In genomic region chr19:24054044-24054935, GRCh38 we compare ENCODE assay signal across 10 cellular contexts. TPM values are rescaled to one million over a fixed set of nuclear protein-coding genes. Genes with fewer than 3 reads are reported as not detected.
DNase-seq lines count a peak whose midpoint lies in the region; ATAC-seq and TF ChIP-seq lines count a peak whose summit lies in the region.
"Had no signal": no experiment of that assay in that cellular context is flagged by ENCODE, and none has a peak within 500 bp of the region (broad histone marks: within the 10 kb centered on the region; RNA-seq: fewer than 3 reads in every experiment).

No MANE protein-coding gene starts in this region.

- peak overlapping the region in 3 of 5 experiments; percentile 14 to 18 (median 15) for H3K27ac Mint-ChIP-seq in brain
- H3K27ac Mint-ChIP-seq: WTC11 had no signal

- H3K4me1 Mint-ChIP-seq in brain, result no peaks in the 10 kb centered on the region
- H3K4me1 Mint-ChIP-seq: WTC11 had no signal

- WGBS in IMR-90 (ENCODE audit: extremely low coverage in 2 of 2, insufficient read length in 1 of 2), 2 experiments, result 100% methylated on average over 1 of the region's 5 CpGs; no CpG with 5 or more reads in 1 of the 2 experiments

- dilution Hi-C loops in IMR-90 (cut with HindIII; ENCODE audit: low sequenced_read_pairs, unreplicated experiment), result no loop called here

- no peak overlapping the region for H3K4me3 Mint-ChIP-seq in brain
- H3K4me3 Mint-ChIP-seq: WTC11 had no signal

- CTCF ChIA-PET in IMR-90 (lab: Yijun Ruan, JAX), result interaction anchor here (0.6 kb wide), 1 partner anchor 19 kb away, joined by 3 read pairs; no protein-coding TSS in a partner anchor

- H3K36me3 ChIP-seq in IMR-90 (ENCODE audit: control insufficient read depth, insufficient read depth, low read length), result peaks cover 50% of the 10 kb centered on the region

- H4K91ac ChIP-seq in IMR-90 (ENCODE audit: insufficient read depth, low read depth, low read length), result no peak overlapping the region

- POLR2A ChIA-PET in IMR-90 (lab: Charles Lee; ENCODE audit: unreplicated experiment), result interaction anchor here (0.6 kb wide), 1 partner anchor 21 kb away, joined by 3 read pairs; no protein-coding TSS in a partner anchor

- H3K27ac ChIP-seq in IMR-90 (ENCODE audit: insufficient read depth, low read length), result no peak overlapping the region

- peak overlapping the region; percentile 75 for H2BK5ac ChIP-seq in IMR-90 (ENCODE audit: low read depth, low read length, poor library complexity, severe bottlenecking)

- H2BK120ac ChIP-seq in IMR-90 (ENCODE audit: low read depth, low read length), result no peak overlapping the region

- H3K9ac ChIP-seq in IMR-90 (ENCODE audit: low read depth, low read length), result no peak overlapping the region

- H2AFZ ChIP-seq in IMR-90 (replicated peaks; ENCODE audit: low read length, poor library complexity), result no peak overlapping the region

- H2BK20ac ChIP-seq in IMR-90 (ENCODE audit: low read depth, low read length), result no peak overlapping the region

- H3K4me1 ChIP-seq in IMR-90 (ENCODE audit: control insufficient read depth, insufficient read depth, low read length), result peaks cover 15% of the 10 kb centered on the region

- no peaks in the 10 kb centered on the region for H3K27me3 ChIP-seq in IMR-90 (ENCODE audit: control insufficient read depth, insufficient read depth, low read length)

- no peak overlapping the region for H2AK5ac ChIP-seq in IMR-90 (ENCODE audit: low read depth, low read length)

- BruUV-seq in IMR-90 (replicated peaks; lab: Mats Ljungman, UMichigan), result no TSS peak

- no peak overlapping the region for H3K23ac ChIP-seq in IMR-90 (ENCODE audit: low read depth, low read length)

- H3K4me2 ChIP-seq in IMR-90 (ENCODE audit: low read depth, low read length), result peak overlapping the region; percentile 48; the same call in 1 of the 2 replicates

- H3K9me3 ChIP-seq in IMR-90 (ENCODE audit: control insufficient read depth, insufficient read depth, low read length), result no peaks in the 10 kb centered on the region

- TF ChIP-seq CTCF in IMR-90 (conservative IDR thresholded peaks at IDR 0.05; ENCODE audit: low read depth, low read length) (no peak), brain (conservative IDR thresholded peaks at IDR 0.05) (no peak)

- H3K4ac ChIP-seq in IMR-90 (ENCODE audit: low read depth, low read length), result no peak overlapping the region

- H3K27me3 Mint-ChIP-seq in brain, result no peaks in the 10 kb centered on the region

- no peak overlapping the region for H3K56ac ChIP-seq in IMR-90 (ENCODE audit: extremely low read depth, insufficient read depth, low read length)

- in situ Hi-C loops in IMR-90 (cut with MboI; ENCODE audit: low sequenced_read_pairs), result no loop called here

- no peak overlapping the region for H2AK9ac ChIP-seq in IMR-90 (replicated peaks; ENCODE audit: low read depth, low read length, poor library complexity)

- no peak overlapping the region; the same call in 1 of the 2 replicates for H3K14ac ChIP-seq in IMR-90 (replicated peaks; ENCODE audit: low read depth, low read length)

- no peaks in the 10 kb centered on the region for H3K9me3 Mint-ChIP-seq in brain
- H3K9me3 Mint-ChIP-seq: WTC11 had no signal

- no peak overlapping the region for H4K5ac ChIP-seq in IMR-90 (ENCODE audit: low read depth, low read length)

- peaks cover 27% of the 10 kb centered on the region for H3K9me1 ChIP-seq in IMR-90 (ENCODE audit: insufficient read depth, low read length)

- no peak overlapping the region for H3K18ac ChIP-seq in IMR-90 (ENCODE audit: low read depth, low read length)

- H3K4me3 ChIP-seq in IMR-90 (ENCODE audit: insufficient read depth, low read depth, low read length), result no peak overlapping the region

- H4K8ac ChIP-seq in IMR-90 (ENCODE audit: low read depth in 2 of 2, low read length in 2 of 2), result no peak overlapping the region

- intact Hi-C loops in IMR-90 (cut with micrococcal nuclease), result no loop called here

- ATAC-seq in IMR-90 (ENCODE audit: low read depth) (peak; percentile 93), HG03469 (IDR thresholded peaks at IDR 0.05; ENCODE audit: unreplicated experiment) (no peak)
- ATAC-seq: WTC11 had no signal

- peaks cover 14 to 40% of the 10 kb centered on the region in 2 experiments; a peak in 3 of 4 replicates for H3K79me1 ChIP-seq in IMR-90 (ENCODE audit: low read depth in 1 of 2, low read length in 2 of 2)

- TF ChIP-seq RAD21 in IMR-90 (IDR thresholded peaks at IDR 0.05; ENCODE audit: low read length), result no peak

- DNase-seq in GM04504 (ENCODE audit: low read depth) (peak; percentile 80), IMR-90 (peak; percentile 95), non-pigmented ciliary epithelial cell (ENCODE audit: low read depth) (peak; percentile 72), NCI-H1092 (lab: John Stamatoyannopoulos, UW) (no peak), GF-D8 (lab: John Stamatoyannopoulos, UW) (no peak)
- DNase-seq in effector CD8-positive, alpha-beta T cell (lab: John Stamatoyannopoulos, UW), result no peak
- DNase-seq: effector memory CD4-positive, alpha-beta T cell had no signal

- no peak overlapping the region for H2BK15ac ChIP-seq in IMR-90 (ENCODE audit: low read depth, low read length)

- no peak for TF ChIP-seq POLR2A in IMR-90 (IDR thresholded peaks at IDR 0.05; ENCODE audit: low read depth, low read length)

- H3K36me3 Mint-ChIP-seq in brain, result peaks cover 80% of the 10 kb centered on the region

- peaks cover 28% of the 10 kb centered on the region for H4K20me1 ChIP-seq in IMR-90 (ENCODE audit: insufficient read depth, low read length)

TF ChIP-seq in IMR-90, 13 proteins besides CTCF, POLR2A, EP300 and RAD21:
- no peak for TF ChIP-seq MAZ (IDR thresholded peaks at IDR 0.05; ENCODE audit: borderline replicate concordance, low read depth, low read length)
- TF ChIP-seq CEBPB (IDR thresholded peaks at IDR 0.05; ENCODE audit: low read depth, low read length), result peak; percentile 40; the same call in 1 of the 2 replicates
- no peak for TF ChIP-seq NFE2L2 (IDR thresholded peaks at IDR 0.05; ENCODE audit: low read depth, low read length)
- TF ChIP-seq USF2 (IDR thresholded peaks at IDR 0.05; ENCODE audit: low read depth, low read length), result no peak
- TF ChIP-seq FOS (IDR thresholded peaks at IDR 0.05; ENCODE audit: low read depth, low read length), result peak; percentile 56; the same call in 1 of the 2 replicates
- TF ChIP-seq MAFK (IDR thresholded peaks at IDR 0.05; ENCODE audit: low read depth, low read length), result no peak

RNA-seq across cellular contexts. Expression of gene ZNF254, which starts 32.7 kb away (rescaled TPM):
- total RNA-seq in IMR-90 (2012; rRNA removed), result 8.8 and 15.0 TPM in 2 replicates
- polyA plus RNA-seq in IMR-90 (2012; rRNA removed) (2.7 and 4.4 TPM in 2 replicates), brain (ENCODE audit: insufficient read depth, low read depth, low replicate concordance) (5.3 TPM)
- polyA plus RNA-seq in IMR-90 (2012; cell fraction: cytosol; rRNA removed), result 1.3 and 3.0 TPM in 2 replicates
- polyA plus RNA-seq in IMR-90 (2012; cell fraction: nucleus; rRNA removed; ENCODE audit: low replicate concordance), result 3.4 and 6.9 TPM in 2 replicates

Comparison
In these comparisons a context has a peak if more than half of its experiments do, and no peak if none do; other contexts are left out.
1. DNase-seq: peak in GM04504 (single experiment), IMR-90 (single experiment) and non-pigmented ciliary epithelial cell (single experiment); none in NCI-H1092 (single experiment), GF-D8 (single experiment) and effector CD8-positive, alpha-beta T cell (single experiment).